22 cellular contexts compared by ENCODE assay signal in genomic region chr6:90722648-90723047, GRCh38.
"Had no signal": no experiment of that assay in that cellular context is flagged by ENCODE, and none has a peak within 500 bp of the region (broad histone marks: within the 10 kb centered on the region; RNA-seq: fewer than 3 reads in every experiment).

No MANE protein-coding gene starts in this region.

- H3K4me3 ChIP-seq: cardiac muscle cell, SK-N-MC had no signal

- H3K27ac ChIP-seq: brain microvascular endothelial cell, cardiac muscle cell, SK-N-MC, WERI-Rb-1 had no signal

- ATAC-seq: activated CD4-positive, alpha-beta T cell treated with anti-CD3 and anti-CD28 coated beads for 36 hours; activated T-helper 17 cell treated with anti-CD3 and anti-CD28 coated beads, Interleukin-2, amount 50 U/mL, for 72 hours had no signal

- H3K36me3 ChIP-seq: brain microvascular endothelial cell, cardiac muscle cell, WERI-Rb-1 had no signal

- H3K27me3 ChIP-seq: brain microvascular endothelial cell, cardiac muscle cell had no signal

- DNase-seq: activated CD4-positive, alpha-beta memory T cell treated with anti-CD3 and anti-CD28 coated beads, Interleukin-2, amount 10 ng/mL, durations not matched to agents 7 days and 5 days; activated CD4-positive, alpha-beta T cell treated with anti-CD3 and anti-CD28 coated beads for 36 hours; activated CD4-positive, alpha-beta T cell treated with anti-CD3 and anti-CD28 coated beads, Interleukin-2, amount 50 U/mL, for 1 hour; activated gamma-delta T cell treated with Interleukin-2 at 50 U/mL for 16 hours; activated naive CD4-positive, alpha-beta T cell treated with anti-CD3 and anti-CD28 coated beads, Interleukin-2, amount 10 ng/mL, durations not matched to agents 7 days and 5 days; activated naive CD8-positive, alpha-beta T cell treated with anti-CD3 and anti-CD28 coated beads for 36 hours; activated T-cell treated with anti-CD3 and anti-CD28 coated beads for 4 hours; activated T-cell treated with anti-CD3 and anti-CD28 coated beads, Interleukin-2, amount 50 U/mL, for 48 hours; brain microvascular endothelial cell; NCI-H1092; NCI-H1417 treated with DMSO at 0.1 percent for 48 hours; NCI-H1694; NCI-H2029; NCI-H2107; NCI-H345; NCI-H510A treated with DMSO at 0.1 percent for 48 hours; NCI-H69; T-helper 1 cell; WERI-Rb-1 had no signal
